ENCODE assay signal across 13 cellular contexts in the genomic region with DNA sequence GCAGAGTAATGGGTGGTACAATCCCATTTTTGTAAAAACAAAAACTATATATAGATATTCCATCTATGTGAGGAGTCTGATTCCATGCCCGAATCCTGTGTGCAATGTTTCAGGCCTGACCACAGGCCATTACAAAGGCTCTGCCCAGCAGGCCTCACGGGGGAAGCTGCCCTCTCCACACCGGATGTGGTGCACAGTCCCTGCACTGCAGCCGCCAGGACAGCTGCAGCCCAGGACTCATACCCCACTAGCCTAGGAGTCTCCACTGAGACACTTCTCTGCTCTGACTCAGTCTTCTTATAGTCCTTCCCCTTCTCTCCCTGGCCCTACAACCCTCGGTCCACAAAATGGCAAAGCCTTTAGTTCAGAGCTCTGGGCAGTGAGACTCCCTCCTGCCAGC.
DNase-seq lines count a peak whose midpoint lies in the region; ATAC-seq and TF ChIP-seq lines count a peak whose summit lies in the region.
"Had no signal": no experiment of that assay in that cellular context is flagged by ENCODE, and none has a peak within 500 bp of the region (broad histone marks: within the 10 kb centered on the region; RNA-seq: fewer than 3 reads in every experiment).

No MANE protein-coding gene starts in this region.

- no peaks in the 10 kb centered on the region for H3K36me3 ChIP-seq in CD8-positive, alpha-beta T cell (ENCODE audit: insufficient read depth, low read length)
- H3K36me3 ChIP-seq: Peyer's patch had no signal

- intact Hi-C loops in CD8-positive, alpha-beta T cell (cut with DNase I, micrococcal nuclease), result no loop called here

- no peaks in the 10 kb centered on the region for H3K4me1 ChIP-seq in CD8-positive, alpha-beta T cell (ENCODE audit: insufficient read depth, low read length)
- H3K4me1 ChIP-seq: Peyer's patch had no signal

- no peak for TF ChIP-seq CTCF in CD8-positive, alpha-beta T cell (IDR thresholded peaks at IDR 0.05)

- CTCF ChIA-PET in CD8-positive, alpha-beta T cell (lab: Charles Lee), result interaction anchor here (0.7 kb wide), 1 partner anchor 10 kb away, joined by 3 read pairs; no protein-coding TSS in a partner anchor

- H3K27ac Mint-ChIP-seq in natural killer cell treated with Interleukin-12 subunit alpha and Interleukin-12 subunit beta and Interleukin-15 and Interleukin-18, amount 100 ng/mL, for 72 hours, result no peak overlapping the region
- H3K27ac Mint-ChIP-seq in CD8-positive, alpha-beta T cell, result no peak overlapping the region
- no peak overlapping the region for H3K27ac Mint-ChIP-seq in naive thymus-derived CD8-positive, alpha-beta T cell

- no peaks in the 10 kb centered on the region for H3K36me3 Mint-ChIP-seq in natural killer cell treated with Interleukin-12 subunit alpha and Interleukin-12 subunit beta and Interleukin-15 and Interleukin-18, amount 100 ng/mL, for 72 hours
- H3K36me3 Mint-ChIP-seq in CD8-positive, alpha-beta T cell, result no peaks in the 10 kb centered on the region
- no peaks in the 10 kb centered on the region for H3K36me3 Mint-ChIP-seq in naive thymus-derived CD8-positive, alpha-beta T cell

- H3K4me1 Mint-ChIP-seq in natural killer cell treated with Interleukin-12 subunit alpha and Interleukin-12 subunit beta and Interleukin-15 and Interleukin-18, amount 100 ng/mL, for 72 hours (ENCODE audit: low read depth in 2 of 2), result peaks cover 0 to 3% of the 10 kb centered on the region in 2 donors
- peaks cover 4% of the 10 kb centered on the region for H3K4me1 Mint-ChIP-seq in CD8-positive, alpha-beta T cell (ENCODE audit: low read depth)
- peaks cover 0 to 8% (median 5%) of the 10 kb centered on the region in 4 donors for H3K4me1 Mint-ChIP-seq in naive thymus-derived CD8-positive, alpha-beta T cell

- no peaks in the 10 kb centered on the region for H3K27me3 ChIP-seq in CD8-positive, alpha-beta T cell (ENCODE audit: insufficient read depth, low read length)
- H3K27me3 ChIP-seq: Peyer's patch had no signal

- no peak overlapping the region for H3K4me3 Mint-ChIP-seq in natural killer cell treated with Interleukin-12 subunit alpha and Interleukin-12 subunit beta and Interleukin-15 and Interleukin-18, amount 100 ng/mL, for 72 hours
- H3K4me3 Mint-ChIP-seq in CD8-positive, alpha-beta T cell, result no peak overlapping the region
- H3K4me3 Mint-ChIP-seq in naive thymus-derived CD8-positive, alpha-beta T cell, result no peak overlapping the region

- no peak overlapping the region for H3K27ac ChIP-seq in CD8-positive, alpha-beta T cell (ENCODE audit: low read depth, low read length)
- H3K27ac ChIP-seq: Peyer's patch had no signal

- POLR2A ChIA-PET in CD8-positive, alpha-beta T cell (lab: Charles Lee), result no interaction called here
- POLR2A ChIA-PET in naive thymus-derived CD8-positive, alpha-beta T cell (lab: Charles Lee), result no interaction called here

- no peak overlapping the region for H3K4me3 ChIP-seq in CD8-positive, alpha-beta T cell (ENCODE audit: low read depth, low read length)
- H3K4me3 ChIP-seq: Peyer's patch, smooth muscle cell had no signal

- H3K27me3 Mint-ChIP-seq in natural killer cell treated with Interleukin-12 subunit alpha and Interleukin-12 subunit beta and Interleukin-15 and Interleukin-18, amount 100 ng/mL, for 72 hours, result no peaks in the 10 kb centered on the region
- H3K27me3 Mint-ChIP-seq in CD8-positive, alpha-beta T cell (ENCODE audit: low read depth), result no peaks in the 10 kb centered on the region
- H3K27me3 Mint-ChIP-seq in naive thymus-derived CD8-positive, alpha-beta T cell, result peaks cover 0 to 4% (median 0%) of the 10 kb centered on the region in 5 donors

- ATAC-seq in GM18511 (IDR thresholded peaks at IDR 0.05; ENCODE audit: unreplicated experiment) (peak; percentile 58), HG03571 (IDR thresholded peaks at IDR 0.05; ENCODE audit: unreplicated experiment) (peak; percentile 46)
- peak; percentile 36 to 59 for ATAC-seq in natural killer cell treated with Interleukin-12 subunit alpha and Interleukin-12 subunit beta and Interleukin-15 and Interleukin-18, amount 100 ng/mL, for 72 hours
- ATAC-seq in CD8-positive, alpha-beta T cell, result no peak
- no peak for ATAC-seq in naive thymus-derived CD8-positive, alpha-beta T cell

- no peaks in the 10 kb centered on the region for H3K9me3 ChIP-seq in CD8-positive, alpha-beta T cell (ENCODE audit: low read length)
- H3K9me3 ChIP-seq: Peyer's patch had no signal

- no peaks in the 10 kb centered on the region for H3K9me3 Mint-ChIP-seq in natural killer cell treated with Interleukin-12 subunit alpha and Interleukin-12 subunit beta and Interleukin-15 and Interleukin-18, amount 100 ng/mL, for 72 hours
- no peaks in the 10 kb centered on the region for H3K9me3 Mint-ChIP-seq in CD8-positive, alpha-beta T cell
- H3K9me3 Mint-ChIP-seq in naive thymus-derived CD8-positive, alpha-beta T cell, result no peaks in the 10 kb centered on the region

- DNase-seq in astrocyte of the hippocampus (ENCODE audit: low read depth, low spot score) (peak; percentile 24), GM19240 (ENCODE audit: insufficient read length, low spot score) (no peak)
- DNase-seq in natural killer cell treated with Interleukin-12 subunit alpha and Interleukin-12 subunit beta and Interleukin-15 and Interleukin-18, amount 100 ng/mL, for 72 hours (ENCODE audit: low spot score), result no peak
- DNase-seq in CD8-positive, alpha-beta T cell, result no peak
- DNase-seq in naive thymus-derived CD8-positive, alpha-beta T cell, result no peak
- DNase-seq in activated CD8-positive, alpha-beta memory T cell treated with anti-CD3 and anti-CD28 coated beads, Interleukin-2, amount 50 U/mL, for 4 hours, result no peak
- DNase-seq: activated CD4-positive, alpha-beta T cell treated with anti-CD3 and anti-CD28 coated beads for 4 hours; DMS53; NCI-H1092; Peyer's patch had no signal

Comparison
In these comparisons a context has a peak if more than half of its experiments do, and no peak if none do; other contexts are left out.
1. ATAC-seq: peak in GM18511 (single experiment), HG03571 (single experiment) and natural killer cell treated with Interleukin-12 subunit alpha and Interleukin-12 subunit beta and Interleukin-15 and Interleukin-18, amount 100 ng/mL, for 72 hours (2 of 2); none in CD8-positive, alpha-beta T cell (single experiment) and naive thymus-derived CD8-positive, alpha-beta T cell (0 of 2).